ENCODE assay signal across 9 cellular contexts in the genomic region with DNA sequence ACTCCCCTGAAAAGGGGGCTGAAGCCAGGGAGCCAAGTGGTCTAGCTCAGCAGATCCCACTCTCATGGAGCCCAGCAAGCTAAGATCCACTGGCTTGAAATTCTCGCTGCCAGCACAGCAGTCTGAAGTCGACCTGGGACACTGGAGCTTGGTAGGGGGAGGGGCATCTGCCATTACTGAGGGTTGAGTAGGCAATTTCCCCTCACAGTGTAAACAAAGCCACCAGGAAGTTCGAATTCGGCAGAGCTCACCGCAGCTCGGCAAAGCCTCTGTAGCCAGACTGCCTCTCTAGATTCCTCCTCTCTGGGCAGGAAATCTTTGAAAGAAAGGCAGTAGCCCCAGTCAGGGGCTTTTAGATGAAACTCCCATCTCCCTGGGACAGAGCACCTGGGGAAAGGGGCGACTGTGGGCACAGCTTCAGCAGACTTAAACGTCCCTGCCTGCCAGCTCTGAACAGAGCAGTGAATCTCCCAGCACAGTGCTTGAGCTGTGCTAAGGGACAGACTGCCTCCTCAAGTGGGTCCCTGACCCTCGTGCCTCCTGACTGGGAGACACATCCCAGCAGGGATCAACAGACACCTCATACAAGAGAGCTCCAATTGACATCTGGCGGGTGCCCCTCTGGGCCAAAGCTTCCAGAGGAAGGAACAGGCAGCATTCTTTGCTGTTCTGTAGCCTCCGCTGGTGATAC. TPM values are rescaled to one million over a fixed set of nuclear protein-coding genes. Genes with fewer than 3 reads are reported as not detected.
DNase-seq lines count a peak whose midpoint lies in the region; FAIRE-seq and TF ChIP-seq lines count a peak whose summit lies in the region.
"Not testable (repeated sequence)": the region's sequence is repeated elsewhere in the genome, so short reads cannot be mapped to it uniquely, and the experiment has no call there.
"Had no signal": no experiment of that assay in that cellular context is flagged by ENCODE, and none has a peak within 500 bp of the region (broad histone marks: within the 10 kb centered on the region; RNA-seq: fewer than 3 reads in every experiment).

No MANE protein-coding gene starts in this region.

- peaks cover 14% of the 10 kb centered on the region for H3K4me1 Mint-ChIP-seq in activated naive CD4-positive, alpha-beta T cell treated with anti-CD3 and anti-CD28 coated beads, Interleukin-2, amount 10 ng/mL, durations not matched to agents 7 days and 5 days

- FAIRE-seq in endothelial cell of umbilical vein (lab: Jason Lieb, UNC) = peak; percentile 87

- H3K4me2 ChIP-seq in endothelial cell of umbilical vein (ENCODE audit: insufficient read depth, low read length) = not testable (repeated sequence)
- H3K4me2 ChIP-seq in parathyroid adenoma (ENCODE audit: low read length) = peak overlapping the region; percentile 22

- not testable (repeated sequence) for H3K4me1 ChIP-seq in ES-I3 (ENCODE audit: insufficient read depth, low read length); endothelial cell of umbilical vein (ENCODE audit: control insufficient read depth, extremely low read depth, insufficient read depth, low read length); parathyroid adenoma

- H3K9me3 Mint-ChIP-seq in activated naive CD4-positive, alpha-beta T cell treated with anti-CD3 and anti-CD28 coated beads, Interleukin-2, amount 10 ng/mL, durations not matched to agents 7 days and 5 days = not testable (repeated sequence)

- not testable (repeated sequence) for H3K27me3 ChIP-seq in endothelial cell of umbilical vein (ENCODE audit: control insufficient read depth in 2 of 2, insufficient read depth in 2 of 2, low read length in 2 of 2); parathyroid adenoma (ENCODE audit: control insufficient read depth, insufficient read depth, low read length)

- H3K27ac Mint-ChIP-seq in activated naive CD4-positive, alpha-beta T cell treated with anti-CD3 and anti-CD28 coated beads, Interleukin-2, amount 10 ng/mL, durations not matched to agents 7 days and 5 days = peak overlapping the region; percentile 42

- H3K9me3 ChIP-seq in ES-I3 (ENCODE audit: control insufficient read depth, insufficient read depth, low read length); endothelial cell of umbilical vein (replicated peaks; ENCODE audit: control insufficient read depth, insufficient read depth, low read length); parathyroid adenoma (ENCODE audit: control insufficient read depth, low read length): not testable (repeated sequence)

- TF ChIP-seq POLR2A in endothelial cell of umbilical vein (IDR thresholded peaks at IDR 0.05; ENCODE audit: low read depth, low read length) = not testable (repeated sequence)

- dilution Hi-C loops in endothelial cell of umbilical vein (cut with MboI; ENCODE audit: extremely low pct_ligation_motif_present, low sequenced_read_pairs) = not testable (repeated sequence)

- TSS peak; percentile 83 for BruUV-seq in endothelial cell of umbilical vein (replicated peaks; lab: Mats Ljungman, UMichigan)

- POLR2A ChIA-PET in RWPE1 (lab: Yijun Ruan, JAX; ENCODE audit: low non-redundant PET); endothelial cell of umbilical vein (lab: Charles Lee): not testable (repeated sequence)

- not testable (repeated sequence) for H3K36me3 ChIP-seq in ES-I3 (ENCODE audit: insufficient read depth, low read length); endothelial cell of umbilical vein (ENCODE audit: control insufficient read depth in 2 of 2, extremely low read depth in 1 of 2, insufficient read depth in 2 of 2, low read length in 2 of 2); parathyroid adenoma (ENCODE audit: control insufficient read depth, insufficient read depth, low read length)

- not testable (repeated sequence) for H3K9me1 ChIP-seq in endothelial cell of umbilical vein (replicated peaks; ENCODE audit: control insufficient read depth, extremely low read depth, insufficient read depth, low read length)

- TF ChIP-seq CTCF in RWPE1 (conservative IDR thresholded peaks at IDR 0.05; ENCODE audit: low read depth); endothelial cell of umbilical vein (IDR thresholded peaks at IDR 0.05; ENCODE audit: extremely low read depth in 1 of 2, insufficient read depth in 1 of 2, low read depth in 1 of 2, low read length in 2 of 2); parathyroid adenoma (IDR thresholded peaks at IDR 0.05): not testable (repeated sequence)

- not testable (repeated sequence) for H3K27me3 Mint-ChIP-seq in activated naive CD4-positive, alpha-beta T cell treated with anti-CD3 and anti-CD28 coated beads, Interleukin-2, amount 10 ng/mL, durations not matched to agents 7 days and 5 days

- H3K79me2 ChIP-seq in endothelial cell of umbilical vein (ENCODE audit: control insufficient read depth, insufficient read depth, low read length); parathyroid adenoma: not testable (repeated sequence)

- H3K4me3 ChIP-seq in endothelial cell of umbilical vein (replicated peaks in 1 of 3; ENCODE audit: insufficient read depth in 1 of 3, low read depth in 1 of 3, low read length in 3 of 3); parathyroid adenoma (ENCODE audit: low read depth, low read length): not testable (repeated sequence)

- intact Hi-C loops in endothelial cell of umbilical vein (cut with micrococcal nuclease) = loop anchor here (2.0 kb wide), 1 partner anchor 24 kb away; no protein-coding TSS in a partner anchor

- peak overlapping the region; percentile 47 for H3K9ac ChIP-seq in ES-I3 (ENCODE audit: low read depth, low read length)
- H3K9ac ChIP-seq in endothelial cell of umbilical vein (replicated peaks; ENCODE audit: extremely low read depth, insufficient read depth, low read length); parathyroid adenoma: not testable (repeated sequence)

- DNase-seq in NCI-H2029 treated with DMSO at 0.1 percent for 48 hours (lab: John Stamatoyannopoulos, UW) (peak; percentile 55), endothelial cell of umbilical vein (ENCODE audit: low read depth, low spot score) (peak; percentile 67), kidney tubule cell (ENCODE audit: low spot score) (peak; percentile 88)
- DNase-seq in RWPE1 (ENCODE audit: low spot score) = not testable (repeated sequence)
- peak; percentile 53 for DNase-seq in activated naive CD4-positive, alpha-beta T cell treated with anti-CD3 and anti-CD28 coated beads, Interleukin-2, amount 10 ng/mL, durations not matched to agents 7 days and 5 days

- H3K36me3 Mint-ChIP-seq in activated naive CD4-positive, alpha-beta T cell treated with anti-CD3 and anti-CD28 coated beads, Interleukin-2, amount 10 ng/mL, durations not matched to agents 7 days and 5 days = not testable (repeated sequence)

- not testable (repeated sequence) for H4K20me1 ChIP-seq in endothelial cell of umbilical vein (replicated peaks; ENCODE audit: control insufficient read depth, extremely low read depth, insufficient read depth, low read length)

- peak overlapping the region; percentile 75 for H2AFZ ChIP-seq in endothelial cell of umbilical vein (ENCODE audit: low read depth, low read length)
- peak overlapping the region; percentile 88 for H2AFZ ChIP-seq in parathyroid adenoma

- CTCF ChIA-PET in RWPE1 (lab: Yijun Ruan, JAX) (interaction anchor here (1.2 kb wide), 1 partner anchor 43 kb away, joined by 3 read pairs; no protein-coding TSS in a partner anchor), endothelial cell of umbilical vein (lab: Charles Lee) (interaction anchor here (0.6 to 1.5 kb wide), 6 partner anchors 27 to 789 kb away, joined by 3 to 5 read pairs (median 3); no protein-coding TSS in a partner anchor)
- CTCF ChIA-PET in activated naive CD4-positive, alpha-beta T cell treated with anti-CD3 and anti-CD28 coated beads, Interleukin-2, amount 10 ng/mL, durations not matched to agents 7 days and 5 days (lab: Charles Lee) = not testable (repeated sequence)

- H3K4me3 Mint-ChIP-seq in activated naive CD4-positive, alpha-beta T cell treated with anti-CD3 and anti-CD28 coated beads, Interleukin-2, amount 10 ng/mL, durations not matched to agents 7 days and 5 days = not testable (repeated sequence)

- H3K27ac ChIP-seq in RWPE1 (0 out of 2 replicates have a peak overlapping the region, but pooled peaks have one; percentile 9), endothelial cell of umbilical vein (ENCODE audit: insufficient read depth, low read depth, low read length) (peak overlapping the region; percentile 71), parathyroid adenoma (peak overlapping the region; percentile 9)

RNA-seq across cellular contexts. Expression of a gene that starts 18.8 kb away (rescaled TPM):
- total RNA-seq in endothelial cell of umbilical vein = not detected in 2 replicates
- polyA plus RNA-seq in endothelial cell of umbilical vein = 0.03 and 0.05 TPM in 2 replicates
- polyA plus RNA-seq in endothelial cell of umbilical vein (2011; cell fraction: cytosol; rRNA removed) = 0.03 and 0.04 TPM in 2 replicates
- 0.11 and 0.13 TPM in 2 replicates for polyA plus RNA-seq in endothelial cell of umbilical vein (2011; cell fraction: nucleus; rRNA removed)
- polyA plus RNA-seq in endothelial cell of umbilical vein (2012) = 0.05 TPM in 2 replicates
- polyA minus RNA-seq in endothelial cell of umbilical vein = not detected in 2 replicates
- not detected for polyA minus RNA-seq in endothelial cell of umbilical vein (2011; cell fraction: cytosol; rRNA and poly(A)+ RNA removed)
- polyA minus RNA-seq in endothelial cell of umbilical vein (2011; cell fraction: nucleus; rRNA and poly(A)+ RNA removed) = 0.14 TPM in 1 of 2 replicates, not detected in the other
- total RNA-seq: natural killer cell, NCI-H460 had no signal

Comparison
In these comparisons a context has a peak if more than half of its experiments do, and no peak if none do; other contexts are left out.
1. H3K27ac ChIP-seq: peak in every context shown above with its lines; median percentile 71 in endothelial cell of umbilical vein; 9 in RWPE1; 9 in parathyroid adenoma.